ENCODE assay signal across 8 cellular contexts in the genomic region with DNA sequence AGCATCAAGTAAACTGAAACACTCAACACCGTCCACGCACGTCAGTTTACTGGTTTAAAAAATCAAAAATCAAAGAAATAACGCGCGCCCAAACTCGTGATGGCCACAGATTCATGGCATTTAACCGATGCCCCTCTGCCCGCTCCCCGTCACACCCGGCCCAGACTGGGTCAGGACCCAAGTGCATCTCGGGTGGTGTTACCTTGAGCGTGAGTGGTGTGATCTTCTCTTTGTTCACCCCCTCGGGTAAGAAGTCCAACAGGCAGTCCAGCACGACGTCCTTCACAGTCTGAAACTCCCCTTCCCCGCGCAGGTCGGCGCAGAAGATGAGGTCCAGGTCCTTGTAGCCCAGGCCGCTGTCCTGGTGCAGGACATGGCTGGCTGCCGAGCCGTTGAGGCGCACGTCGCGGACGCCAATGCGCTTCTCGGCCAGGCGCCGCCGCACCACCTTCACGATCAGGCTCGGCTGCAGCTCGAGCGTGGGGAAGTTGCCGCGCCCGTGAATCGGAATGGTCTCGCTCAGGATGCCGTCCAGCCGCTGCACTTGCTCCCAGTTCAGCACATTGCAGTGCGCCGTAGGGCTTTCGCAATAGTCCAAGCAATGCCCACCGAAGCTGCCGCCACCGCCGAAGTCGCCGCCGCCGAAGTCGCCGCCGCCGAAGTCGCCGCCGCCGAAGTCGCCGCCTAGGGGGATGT. TPM values are rescaled to one million over a fixed set of nuclear protein-coding genes. Genes with fewer than 3 reads are reported as not detected.
DNase-seq lines count a peak whose midpoint lies in the region; TF ChIP-seq lines count a peak whose summit lies in the region.

No MANE protein-coding gene starts in this region.

- peak overlapping the region; percentile 92 for H3K4me3 ChIP-seq in MM.1S (ENCODE audit: low read length)
- H3K4me3 ChIP-seq in esophagus (ENCODE audit: low read depth in 1 of 2, low read length in 2 of 2) = peak overlapping the region; percentile 71 to 95
- peak overlapping the region; percentile 81 to 99 for H3K4me3 ChIP-seq in mucosa of rectum (ENCODE audit: low read length in 2 of 2)
- peak overlapping the region; percentile 81 to 92 for H3K4me3 ChIP-seq in testis

- peak overlapping the region; percentile 64 for H3K4me2 ChIP-seq in MM.1S (ENCODE audit: low read depth, low read length)

- no peaks in the 10 kb centered on the region for H3K27me3 ChIP-seq in MM.1S (replicated peaks; ENCODE audit: insufficient read depth, low read length)
- H3K27me3 ChIP-seq in esophagus (ENCODE audit: control insufficient read depth in 1 of 2, insufficient read depth in 2 of 2, low read length in 2 of 2) = no peaks in the 10 kb centered on the region
- H3K27me3 ChIP-seq in mucosa of rectum (ENCODE audit: control insufficient read depth in 2 of 2, insufficient read depth in 2 of 2, low read length in 2 of 2) = no peaks in the 10 kb centered on the region
- no peaks in the 10 kb centered on the region for H3K27me3 ChIP-seq in testis

- intact Hi-C loops in testis (cut with DNase I; ENCODE audit: low total_unique reads) = no loop called here

- H3K4me1 ChIP-seq in ES-I3 (ENCODE audit: insufficient read depth, low read length) = no peaks in the 10 kb centered on the region; the same call in 1 of the 2 replicates
- no peaks in the 10 kb centered on the region for H3K4me1 ChIP-seq in MM.1S (ENCODE audit: low read length)
- peaks cover 2% of the 10 kb centered on the region in 2 donors for H3K4me1 ChIP-seq in esophagus (ENCODE audit: control insufficient read depth in 2 of 2, insufficient read depth in 2 of 2, low read length in 1 of 2)
- H3K4me1 ChIP-seq in mucosa of rectum (ENCODE audit: control insufficient read depth in 2 of 2, insufficient read depth in 2 of 2, low read length in 2 of 2) = peaks cover 9 to 22% of the 10 kb centered on the region in 2 donors
- H3K4me1 ChIP-seq in testis = no peaks in the 10 kb centered on the region

- H4K20me1 ChIP-seq in MM.1S (ENCODE audit: insufficient read depth, low read length) = no peaks in the 10 kb centered on the region

- peak overlapping the region; percentile 86 for H3K9ac ChIP-seq in ES-I3 (ENCODE audit: low read depth, low read length)
- peak overlapping the region; percentile 70 for H3K9ac ChIP-seq in MM.1S (ENCODE audit: low read length)
- peak overlapping the region; percentile 89 to 99 for H3K9ac ChIP-seq in mucosa of rectum (ENCODE audit: low read depth in 1 of 2, low read length in 2 of 2)

- no peaks in the 10 kb centered on the region for H3K9me3 ChIP-seq in ES-I3 (ENCODE audit: control insufficient read depth, insufficient read depth, low read length)
- no peaks in the 10 kb centered on the region for H3K9me3 ChIP-seq in MM.1S (replicated peaks; ENCODE audit: insufficient read depth, low read length)
- no peaks in the 10 kb centered on the region for H3K9me3 ChIP-seq in esophagus (ENCODE audit: control insufficient read depth in 2 of 2, insufficient read depth in 1 of 2, low read depth in 1 of 2, low read length in 1 of 2)
- no peaks in the 10 kb centered on the region for H3K9me3 ChIP-seq in mucosa of rectum (ENCODE audit: control insufficient read depth in 2 of 2, low read length in 2 of 2)
- H3K9me3 ChIP-seq in testis = no peaks in the 10 kb centered on the region

- H3K36me3 ChIP-seq in ES-I3 (ENCODE audit: insufficient read depth, low read length) (no peaks in the 10 kb centered on the region), MM.1S (replicated peaks; ENCODE audit: insufficient read depth, low read length) (no peaks in the 10 kb centered on the region), esophagus (ENCODE audit: control insufficient read depth in 2 of 2, insufficient read depth in 2 of 2, low read length in 1 of 2) (no peaks in the 10 kb centered on the region), mucosa of rectum (ENCODE audit: control insufficient read depth in 2 of 2, insufficient read depth in 2 of 2, low read length in 2 of 2) (peaks cover 1 to 8% of the 10 kb centered on the region in 2 donors), testis (ENCODE audit: low read depth, missing control alignments) (no peaks in the 10 kb centered on the region)

- DNase-seq in MM.1S (no peak), activated T-cell treated with anti-CD3 and anti-CD28 coated beads for 48 hours (ENCODE audit: low read depth) (peak; percentile 21), testis (peak; percentile 71), occipital lobe (lab: John Stamatoyannopoulos, UW) (no peak), NCI-H2196 (lab: John Stamatoyannopoulos, UW; ENCODE audit: unreplicated experiment) (no peak)

- H2AFZ ChIP-seq in MM.1S (ENCODE audit: low read length) = peak overlapping the region; percentile 73

- no peak for TF ChIP-seq CTCF in MM.1S (IDR thresholded peaks at IDR 0.05; ENCODE audit: low read length)
- no peak for TF ChIP-seq CTCF in testis (IDR thresholded peaks at IDR 0.05)

- 6 to 7% methylated on average over 65 of the region's 65 CpGs for WGBS in esophagus, 2 donors
- 6% methylated on average over 20 to 49 of the region's 65 CpGs for WGBS in testis, 2 donors

- H3K9me2 ChIP-seq in MM.1S (replicated peaks; ENCODE audit: insufficient read depth, low read length) = no peaks in the 10 kb centered on the region

- peaks cover 19% of the 10 kb centered on the region for H3F3A ChIP-seq in MM.1S (ENCODE audit: insufficient read depth, low read length)

- H3K79me2 ChIP-seq in MM.1S (ENCODE audit: low read length) = no peaks in the 10 kb centered on the region

- H3K27ac ChIP-seq in MM.1S (ENCODE audit: low read length) (peak overlapping the region; percentile 87; the same call in 1 of the 2 replicates), esophagus (ENCODE audit: low read depth in 2 of 2, low read length in 1 of 2) (peak overlapping the region; percentile 97 to 99), mucosa of rectum (ENCODE audit: low read depth in 2 of 2, low read length in 2 of 2) (peak overlapping the region; percentile 96 to 98), testis (peak overlapping the region; percentile 97)

- no peak for TF ChIP-seq POLR2A in testis (IDR thresholded peaks at IDR 0.05)

RNA-seq across cellular contexts. Expression of gene TENT5A, which starts 0.9 kb away (rescaled TPM):
- polyA plus RNA-seq in esophagus (1 to 10 TPM; 1.6 to 1.7 TPM), testis (ENCODE audit: insufficient read depth, low read depth, low replicate concordance) (9.2 TPM)
- total RNA-seq in testis (1 to 10 TPM; 7.0 to 9.2 TPM), occipital lobe (3.4 TPM)

Comparison
In these comparisons a context has a peak if more than half of its experiments do, and no peak if none do; other contexts are left out.
1. DNase-seq: peak in activated T-cell treated with anti-CD3 and anti-CD28 coated beads for 48 hours (single experiment) and testis (single experiment); none in MM.1S (single experiment), occipital lobe (single experiment) and NCI-H2196 (single experiment).
2. Peak in every context shown above with its lines, with median percentiles within 50 percentile points of each other: H3K9ac ChIP-seq, H3K27ac ChIP-seq and H3K4me3 ChIP-seq.